ENCODE assay signal across 23 cellular contexts in the genomic region with DNA sequence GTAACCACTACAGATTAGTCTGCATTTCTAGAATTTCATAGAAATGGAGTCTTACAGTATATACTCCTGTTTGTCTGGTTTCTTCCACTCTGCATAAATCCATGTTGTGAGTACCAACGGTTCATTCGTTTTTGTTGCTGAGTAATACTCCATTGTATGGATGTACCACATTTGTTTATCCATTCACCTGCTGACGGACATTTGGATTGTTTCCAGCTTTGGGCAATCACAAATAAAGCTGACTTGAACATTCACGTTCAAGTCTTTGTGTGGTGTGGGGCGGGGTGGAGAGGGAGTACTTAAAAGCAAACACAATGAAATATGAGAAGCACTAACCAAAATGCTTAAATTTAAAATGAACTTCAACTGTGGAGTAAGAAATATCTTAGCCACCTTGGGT. TPM values are rescaled to one million over a fixed set of nuclear protein-coding genes. Genes with fewer than 3 reads are reported as not detected.
DNase-seq lines count a peak whose midpoint lies in the region; TF ChIP-seq lines count a peak whose summit lies in the region.
"Had no signal": no experiment of that assay in that cellular context is flagged by ENCODE, and none has a peak within 500 bp of the region (broad histone marks: within the 10 kb centered on the region; RNA-seq: fewer than 3 reads in every experiment).

No MANE protein-coding gene starts in this region.

- no peak overlapping the region for H3K27ac ChIP-seq in breast epithelium
- H3K27ac ChIP-seq: GM23248, skin epidermis, tibial artery had no signal

- H3K9me3 Mint-ChIP-seq in MCF 10A (ENCODE audit: unreplicated experiment) (no peaks in the 10 kb centered on the region), type B pancreatic cell (no peaks in the 10 kb centered on the region)
- H3K9me3 Mint-ChIP-seq: activated naive CD4-positive, alpha-beta T cell treated with anti-CD3 and anti-CD28 coated beads, Interleukin-2, amount 50 U/mL, for 24 hours; activated T-cell treated with anti-CD3 and anti-CD28 coated beads, Interleukin-2, amount 50 U/mL, for 72 hours; central memory CD8-positive, alpha-beta T cell; T-cell had no signal

- DNase-seq in MCF 10A (ENCODE audit: unreplicated experiment) (peak; percentile 16), breast epithelium (ENCODE audit: low spot score in 2 of 2) (no peak), SHP77 (lab: John Stamatoyannopoulos, UW) (peak; percentile 25 to 26), type B pancreatic cell (ENCODE audit: extremely low spot score, unreplicated experiment) (no peak), GM20000 (ENCODE audit: low spot score) (no peak), NCI-H1417 treated with DMSO at 0.1 percent for 48 hours (lab: John Stamatoyannopoulos, UW) (no peak)
- DNase-seq: activated CD4-positive, alpha-beta T cell treated with anti-CD3 and anti-CD28 coated beads for 36 hours; activated T-cell treated with anti-CD3 and anti-CD28 coated beads, Interleukin-2, amount 50 U/mL, for 72 hours; aorta; erythroblast; gastrocnemius medialis; GM23248; kidney; MM.1S; NCI-H446 treated with DMSO at 0.1 percent for 48 hours; stimulated activated naive CD8-positive, alpha-beta T cell treated with anti-CD3 and anti-CD28 coated beads, Interleukin-15, Interleukin-2, amounts not matched to agents 100 U/mL and 50 U/mL, for 24 hours; T-cell; tibial artery had no signal

- no peaks in the 10 kb centered on the region for H3K4me1 ChIP-seq in breast epithelium

- H3K4me1 Mint-ChIP-seq in MCF 10A (ENCODE audit: insufficient read depth, unreplicated experiment), result peaks cover 1% of the 10 kb centered on the region
- H3K4me1 Mint-ChIP-seq in type B pancreatic cell (ENCODE audit: unreplicated experiment), result peaks cover 13% of the 10 kb centered on the region

- no peaks in the 10 kb centered on the region for H3K27me3 ChIP-seq in breast epithelium
- H3K27me3 ChIP-seq: gastrocnemius medialis, tibial artery had no signal

- CTCF ChIA-PET in MCF 10A (lab: Yijun Ruan, JAX), result interaction anchor here (0.6 to 1.6 kb wide), 3 partner anchors 36 to 550 kb away, joined by 3 read pairs; no protein-coding TSS in a partner anchor

- H3K4me3 Mint-ChIP-seq in MCF 10A (ENCODE audit: unreplicated experiment) (no peak overlapping the region), type B pancreatic cell (no peak overlapping the region)
- H3K4me3 Mint-ChIP-seq: activated CD4-positive, alpha-beta T cell treated with anti-CD3 and anti-CD28 coated beads for 36 hours; activated naive CD4-positive, alpha-beta T cell treated with anti-CD3 and anti-CD28 coated beads, Interleukin-2, amount 50 U/mL, for 24 hours; activated T-cell treated with anti-CD3 and anti-CD28 coated beads, Interleukin-2, amount 50 U/mL, for 72 hours; CD14-positive monocyte; central memory CD8-positive, alpha-beta T cell; T-cell had no signal

- no peaks in the 10 kb centered on the region for H3K36me3 ChIP-seq in breast epithelium
- H3K36me3 ChIP-seq: gastrocnemius medialis, tibial artery had no signal

- no peaks in the 10 kb centered on the region for H3K9me3 ChIP-seq in breast epithelium
- H3K9me3 ChIP-seq: gastrocnemius medialis, tibial artery had no signal

- H3K4me3 ChIP-seq in breast epithelium, result no peak overlapping the region
- H3K4me3 ChIP-seq: gastrocnemius medialis, GM23248, lung, skin epidermis, tibial artery had no signal

- H3K27me3 Mint-ChIP-seq in MCF 10A (ENCODE audit: insufficient read depth, unreplicated experiment) (no peaks in the 10 kb centered on the region), type B pancreatic cell (no peaks in the 10 kb centered on the region)
- H3K27me3 Mint-ChIP-seq: activated CD4-positive, alpha-beta T cell treated with anti-CD3 and anti-CD28 coated beads for 36 hours; activated naive CD4-positive, alpha-beta T cell treated with anti-CD3 and anti-CD28 coated beads, Interleukin-2, amount 50 U/mL, for 24 hours; central memory CD8-positive, alpha-beta T cell; T-cell had no signal

- H3K27ac Mint-ChIP-seq in MCF 10A (ENCODE audit: low read depth, unreplicated experiment) (no peak overlapping the region), type B pancreatic cell (peak overlapping the region; percentile 44)
- H3K27ac Mint-ChIP-seq: activated CD4-positive, alpha-beta T cell treated with anti-CD3 and anti-CD28 coated beads for 36 hours; activated naive CD4-positive, alpha-beta T cell treated with anti-CD3 and anti-CD28 coated beads, Interleukin-2, amount 50 U/mL, for 24 hours; activated T-cell treated with anti-CD3 and anti-CD28 coated beads, Interleukin-2, amount 50 U/mL, for 72 hours; CD14-positive monocyte; T-cell had no signal

- POLR2A ChIA-PET in MCF 10A (lab: Yijun Ruan, JAX), result no interaction called here

- no peak for TF ChIP-seq POLR2A in breast epithelium (IDR thresholded peaks at IDR 0.05)

- intact Hi-C loops in MCF 10A (cut with micrococcal nuclease), result no loop called here
- intact Hi-C loops in breast epithelium (cut with DNase I; ENCODE audit: low total_unique reads), result loop anchor here (5.0 kb wide), 1 partner anchor 33 kb away; no protein-coding TSS in a partner anchor

- H3K36me3 Mint-ChIP-seq in MCF 10A (ENCODE audit: insufficient read depth, unreplicated experiment), result peaks cover 2% of the 10 kb centered on the region
- H3K36me3 Mint-ChIP-seq in type B pancreatic cell, result peaks cover 13% of the 10 kb centered on the region

- BruUV-seq in MCF 10A (replicated peaks; lab: Mats Ljungman, UMichigan), result no TSS peak

- TF ChIP-seq CTCF in MCF 10A (IDR thresholded peaks at IDR 0.05; ENCODE audit: unreplicated experiment) (no peak), breast epithelium (IDR thresholded peaks at IDR 0.05) (no peak), type B pancreatic cell (conservative IDR thresholded peaks at IDR 0.05) (no peak), GM20000 (IDR thresholded peaks at IDR 0.05; ENCODE audit: extremely low read depth, missing control alignments) (no peak)

RNA-seq across cellular contexts. Expression of gene HECTD4, which starts 7.1 kb away (rescaled TPM):
- 35.2 and 46.7 TPM in 2 replicates for total RNA-seq in MCF 10A (2022)
- total RNA-seq in breast epithelium, result 10 to 100 TPM; 37.6 to 57.4 (median 49.5) TPM
- total RNA-seq in type B pancreatic cell (ENCODE audit: low replicate concordance), result 57.6 and 62.1 TPM in 2 replicates

RNA-seq across cellular contexts. Expression of gene RPL6, which starts 34.3 kb away (rescaled TPM):
- 2,095 and 2,221 TPM in 2 replicates for total RNA-seq in MCF 10A (2022)
- total RNA-seq in breast epithelium, result 1,000 to 10,000 TPM; 1,571 to 1,840 (median 1,826) TPM
- 1,606 and 1,993 TPM in 2 replicates for total RNA-seq in type B pancreatic cell (ENCODE audit: low replicate concordance)

RNA-seq across cellular contexts. Expression of gene PTPN11, which starts 43.6 kb away (rescaled TPM):
- 148 and 164 TPM in 2 replicates for total RNA-seq in MCF 10A (2022)
- 100 to 1,000 TPM in 1 of 3 donors, 10 to 100 TPM in 2; 73.8 to 288 (median 91.4) TPM for total RNA-seq in breast epithelium
- 76.0 and 78.9 TPM in 2 replicates for total RNA-seq in type B pancreatic cell (ENCODE audit: low replicate concordance)

Comparison
In these comparisons a context has a peak if more than half of its experiments do, and no peak if none do; other contexts are left out.
1. DNase-seq: peak in MCF 10A (single experiment) and SHP77 (2 of 2); none in breast epithelium (0 of 2), type B pancreatic cell (single experiment), GM20000 (single experiment) and NCI-H1417 treated with DMSO at 0.1 percent for 48 hours (single experiment).